1 cellular context compared by ENCODE assay signal in genomic region chr5:91151947-91152346, GRCh38.
TF ChIP-seq lines count a peak whose summit lies in the region.

No MANE protein-coding gene starts in this region.

TF ChIP-seq in IMR-90, 13 proteins besides CTCF, POLR2A, EP300 and RAD21 (continued from another document):
- TF ChIP-seq, protein P1, sequence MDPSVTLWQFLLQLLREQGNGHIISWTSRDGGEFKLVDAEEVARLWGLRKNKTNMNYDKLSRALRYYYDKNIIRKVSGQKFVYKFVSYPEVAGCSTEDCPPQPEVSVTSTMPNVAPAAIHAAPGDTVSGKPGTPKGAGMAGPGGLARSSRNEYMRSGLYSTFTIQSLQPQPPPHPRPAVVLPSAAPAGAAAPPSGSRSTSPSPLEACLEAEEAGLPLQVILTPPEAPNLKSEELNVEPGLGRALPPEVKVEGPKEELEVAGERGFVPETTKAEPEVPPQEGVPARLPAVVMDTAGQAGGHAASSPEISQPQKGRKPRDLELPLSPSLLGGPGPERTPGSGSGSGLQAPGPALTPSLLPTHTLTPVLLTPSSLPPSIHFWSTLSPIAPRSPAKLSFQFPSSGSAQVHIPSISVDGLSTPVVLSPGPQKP (IDR thresholded peaks at IDR 0.05; ENCODE audit: borderline replicate concordance, low read depth, low read length): no peak
